ENCODE assay signal across 8 cellular contexts in genomic region chr1:200306954-200307754, GRCh38.
DNase-seq lines count a peak whose midpoint lies in the region; ATAC-seq, FAIRE-seq and TF ChIP-seq lines count a peak whose summit lies in the region.

No MANE protein-coding gene starts in this region.

- FAIRE-seq in astrocyte (lab: Jason Lieb, UNC): no peak

- no peaks in the 10 kb centered on the region for H4K20me1 ChIP-seq in astrocyte (ENCODE audit: insufficient read depth, low read length)

- H3K36me3 Mint-ChIP-seq in astrocyte (ENCODE audit: low read depth, unreplicated experiment): no peaks in the 10 kb centered on the region

- no peak overlapping the region for H3K4me2 ChIP-seq in astrocyte (ENCODE audit: low read length)

- no peaks in the 10 kb centered on the region for H3K4me1 Mint-ChIP-seq in astrocyte (ENCODE audit: low read depth, unreplicated experiment)

- H3K9me3 ChIP-seq in astrocyte (ENCODE audit: insufficient read depth, low read depth, low read length): no peaks in the 10 kb centered on the region
- no peaks in the 10 kb centered on the region for H3K9me3 ChIP-seq in vagina

- H3K4me3 ChIP-seq in GM12865 (ENCODE audit: low read depth, low read length) (no peak overlapping the region), astrocyte (ENCODE audit: insufficient read depth, low read depth, low read length) (no peak overlapping the region), vagina (no peak overlapping the region)

- H3K27ac Mint-ChIP-seq in astrocyte (ENCODE audit: unreplicated experiment): no peak overlapping the region

- TF ChIP-seq POLR2A in vagina (IDR thresholded peaks at IDR 0.05): no peak

- no peaks in the 10 kb centered on the region for H3K79me2 ChIP-seq in astrocyte (ENCODE audit: insufficient read depth, low read length)

- TF ChIP-seq CTCF in GM12865 (IDR thresholded peaks at IDR 0.05; ENCODE audit: insufficient read depth, low read depth, low read length, missing control alignments) (peak; percentile 64), astrocyte (IDR thresholded peaks at IDR 0.05; ENCODE audit: insufficient read depth, low read depth, low read length) (peak; percentile 95), vagina (IDR thresholded peaks at IDR 0.05) (peak in 2 of 3 experiments; percentile 27 to 72)

- no peak overlapping the region for H2AFZ ChIP-seq in astrocyte (ENCODE audit: low read depth, low read length)

- H3K27ac ChIP-seq in astrocyte (ENCODE audit: low read depth, low read length) (no peak overlapping the region), vagina (no peak overlapping the region)

- DNase-seq in Ammon's horn (ENCODE audit: low spot score) (peak; percentile 62), GM12865 (ENCODE audit: low read depth) (peak; percentile 57), NCI-H460 (ENCODE audit: extremely low read depth, low read depth) (peak; percentile 54), astrocyte (ENCODE audit: low read depth) (no peak), kidney glomerular epithelial cell (lab: John Stamatoyannopoulos, UW) (peak; percentile 46), vagina (ENCODE audit: extremely low spot score in 2 of 2) (no peak), putamen (ENCODE audit: low spot score) (no peak)

- intact Hi-C loops in vagina (cut with DNase I): no loop called here

- peaks cover 11% of the 10 kb centered on the region for H3K27me3 Mint-ChIP-seq in astrocyte (ENCODE audit: low read depth, unreplicated experiment)

- no peaks in the 10 kb centered on the region for H3K36me3 ChIP-seq in astrocyte (ENCODE audit: insufficient read depth, low read length)
- H3K36me3 ChIP-seq in vagina: no peaks in the 10 kb centered on the region

- peak; percentile 34 for ATAC-seq in HG02885 (IDR thresholded peaks at IDR 0.05; ENCODE audit: poor library complexity, unreplicated experiment)

- H3K9me3 Mint-ChIP-seq in astrocyte (ENCODE audit: unreplicated experiment): no peaks in the 10 kb centered on the region

- H3K4me1 ChIP-seq in astrocyte (ENCODE audit: insufficient read depth, low read length) (no peaks in the 10 kb centered on the region), vagina (no peaks in the 10 kb centered on the region)

- no peak overlapping the region for H3K4me3 Mint-ChIP-seq in astrocyte (ENCODE audit: unreplicated experiment)

- H3K27me3 ChIP-seq in astrocyte (ENCODE audit: insufficient read depth, low read length): no peaks in the 10 kb centered on the region
- H3K27me3 ChIP-seq in vagina: no peaks in the 10 kb centered on the region

- no peak overlapping the region for H3K9ac ChIP-seq in astrocyte (ENCODE audit: low read length)

Comparison
In these comparisons a context has a peak if more than half of its experiments do, and no peak if none do; other contexts are left out.
1. DNase-seq: peak in Ammon's horn (single experiment), GM12865 (single experiment), NCI-H460 (single experiment) and kidney glomerular epithelial cell (single experiment); none in astrocyte (single experiment), vagina (0 of 2) and putamen (single experiment).
2. Peak in every context shown above with its lines, with median percentiles within 50 percentile points of each other: CTCF ChIP-seq.